15 cellular contexts compared by ENCODE assay signal in the genomic region with DNA sequence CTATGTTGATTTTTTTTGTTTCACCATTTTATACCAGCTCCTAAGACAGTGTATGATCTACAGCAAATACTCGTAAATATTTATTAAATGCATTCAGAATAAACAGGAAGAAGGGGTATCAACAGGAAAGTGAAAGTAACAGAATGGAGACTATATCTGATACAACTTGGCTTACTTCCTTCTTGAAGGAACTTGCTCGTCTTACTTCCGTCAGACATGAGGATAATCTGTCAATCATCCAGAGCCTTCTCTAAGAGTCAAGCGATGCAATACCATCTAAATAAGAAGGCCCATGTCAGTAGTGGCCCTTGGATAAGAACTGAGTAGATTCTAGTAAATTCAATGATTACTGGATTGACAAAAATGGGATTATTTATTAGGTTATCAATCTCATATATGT.
DNase-seq lines count a peak whose midpoint lies in the region; ATAC-seq, FAIRE-seq and TF ChIP-seq lines count a peak whose summit lies in the region.
"Had no signal": no experiment of that assay in that cellular context is flagged by ENCODE, and none has a peak within 500 bp of the region (broad histone marks: within the 10 kb centered on the region; RNA-seq: fewer than 3 reads in every experiment).

No MANE protein-coding gene starts in this region.

- H3K27ac Mint-ChIP-seq in activated T-cell treated with anti-CD3 and anti-CD28 coated beads, Interleukin-2, amount 50 U/mL, for 24 hours: peak overlapping the region; percentile 50
- H3K27ac Mint-ChIP-seq: H9 had no signal

- H3K27ac ChIP-seq in SK-N-MC: peak overlapping the region; percentile 1; the same call in 1 of the 2 replicates
- H3K27ac ChIP-seq in GM12878 (ENCODE audit: control insufficient read depth, insufficient read depth): no peak overlapping the region
- H3K27ac ChIP-seq in small intestine (ENCODE audit: low read depth in 1 of 2, low read length in 1 of 2): no peak overlapping the region

- whole genome bisulfite sequencing in GM12878 (ENCODE audit: insufficient coverage, insufficient replicate concordance, low lambda C conversion rate, missing lambda C conversion rate): 91% methylated on average over 4 of the region's 4 CpGs
- 40 to 49% (median 48%) methylated on average over 4 of the region's 4 CpGs for WGBS in small intestine, 3 donors

- RAD21 ChIA-PET in GM12878 (lab: Charles Lee; ENCODE audit: unreplicated experiment): interaction anchor here (0.8 to 2.7 kb wide), 6 partner anchors 23 to 138 kb away, joined by 3 to 9 read pairs (median 6); no protein-coding TSS in a partner anchor

- H3K4me3 ChIP-seq in SK-N-MC (no peak overlapping the region), GM12878 (no peak overlapping the region), small intestine (ENCODE audit: low read depth in 1 of 2, low read length in 2 of 2) (no peak overlapping the region)
- H3K4me3 ChIP-seq: ascending aorta, skin epidermis, testis had no signal

- peaks cover 88% of the 10 kb centered on the region for H3K36me3 Mint-ChIP-seq in activated T-cell treated with anti-CD3 and anti-CD28 coated beads, Interleukin-2, amount 50 U/mL, for 24 hours (ENCODE audit: low read depth)

- H3K9me3 Mint-ChIP-seq in activated T-cell treated with anti-CD3 and anti-CD28 coated beads, Interleukin-2, amount 50 U/mL, for 24 hours: peaks cover 17% of the 10 kb centered on the region

- H3K4me1 Mint-ChIP-seq in activated T-cell treated with anti-CD3 and anti-CD28 coated beads, Interleukin-2, amount 50 U/mL, for 24 hours (ENCODE audit: low read depth): peaks cover 80% of the 10 kb centered on the region

- H3K4me3 Mint-ChIP-seq in activated T-cell treated with anti-CD3 and anti-CD28 coated beads, Interleukin-2, amount 50 U/mL, for 24 hours: no peak overlapping the region
- H3K4me3 Mint-ChIP-seq: H9 had no signal

- no peak for TF ChIP-seq CTCF in GM12878 (IDR thresholded peaks at IDR 0.05 in 2 of 3, conservative IDR thresholded peaks at IDR 0.05 in 1 of 3; ENCODE audit: control insufficient read depth in 2 of 3, extremely low read depth in 1 of 3, insufficient read depth in 1 of 3, low read depth in 3 of 3, low read length in 3 of 3)

- no peaks in the 10 kb centered on the region for H3K9me3 ChIP-seq in SK-N-MC (ENCODE audit: low read depth, low read length)
- peaks cover 4% of the 10 kb centered on the region; the same call in 2 of the 3 replicates for H3K9me3 ChIP-seq in GM12878 (replicated peaks; ENCODE audit: control insufficient read depth, insufficient read depth, low read length)
- H3K9me3 ChIP-seq in small intestine (ENCODE audit: control insufficient read depth, low read depth): no peaks in the 10 kb centered on the region
- H3K9me3 ChIP-seq: ascending aorta, testis had no signal

- H3K9ac ChIP-seq in SK-N-MC (ENCODE audit: insufficient read length) (no peak overlapping the region), GM12878 (ENCODE audit: control insufficient read depth, insufficient read depth, low read length) (no peak overlapping the region)

- H2AFZ ChIP-seq in GM12878 (ENCODE audit: control insufficient read depth, low read depth, low read length): no peak overlapping the region

- in situ Hi-C loops in GM12878 (cut with MboI): no loop called here

- TF ChIP-seq POLR2A in GM12878 (IDR thresholded peaks at IDR 0.05; ENCODE audit: low read depth, low read length): no peak

- H3K27me3 ChIP-seq in GM12878 (replicated peaks in 1 of 2; ENCODE audit: control insufficient read depth in 2 of 2, insufficient read depth in 2 of 2, low read length in 1 of 2): no peaks in the 10 kb centered on the region
- no peaks in the 10 kb centered on the region for H3K27me3 ChIP-seq in small intestine (ENCODE audit: control insufficient read depth in 2 of 2, insufficient read depth in 2 of 2, low read length in 2 of 2)
- H3K27me3 ChIP-seq: ascending aorta, testis had no signal

- POLR2A ChIA-PET in GM12878 (lab: Charles Lee): interaction anchor here (0.6 to 2.5 kb wide), 3 partner anchors 9 to 154 kb away, joined by 4 to 6 read pairs (median 5); no protein-coding TSS in a partner anchor

- peaks cover 4% of the 10 kb centered on the region for H3K79me2 ChIP-seq in GM12878 (ENCODE audit: control insufficient read depth, insufficient read depth, low read length)

- FAIRE-seq in GM12878 (lab: Jason Lieb, UNC): peak; percentile 66
- no peak for FAIRE-seq in small intestine (lab: Jason Lieb, UNC)

- no peaks in the 10 kb centered on the region for H3K27me3 Mint-ChIP-seq in activated T-cell treated with anti-CD3 and anti-CD28 coated beads, Interleukin-2, amount 50 U/mL, for 24 hours

- no peak for TF ChIP-seq EP300 in GM12878 (IDR thresholded peaks at IDR 0.05; ENCODE audit: borderline replicate concordance in 1 of 2, control insufficient read depth in 1 of 2, low read depth in 2 of 2, low read length in 2 of 2)

- TF ChIP-seq RAD21 in GM12878 (IDR thresholded peaks at IDR 0.05; ENCODE audit: insufficient read depth, low read depth, low read length): no peak

- no peaks in the 10 kb centered on the region for H3K36me3 ChIP-seq in SK-N-MC (ENCODE audit: insufficient read depth, low read length)
- peaks cover 3 to 4% of the 10 kb centered on the region in 2 experiments; a peak in 3 of 4 replicates for H3K36me3 ChIP-seq in GM12878 (ENCODE audit: control insufficient read depth in 2 of 2, insufficient read depth in 2 of 2, low read length in 1 of 2)
- no peaks in the 10 kb centered on the region for H3K36me3 ChIP-seq in small intestine (ENCODE audit: control insufficient read depth in 2 of 2, insufficient read depth in 2 of 2, low read length in 2 of 2)
- H3K36me3 ChIP-seq: ascending aorta had no signal

- ATAC-seq in GM12878 (no peak), GM19455 (IDR thresholded peaks at IDR 0.05; ENCODE audit: unreplicated experiment) (no peak)

- no peak overlapping the region for H3K4me2 ChIP-seq in GM12878 (ENCODE audit: control insufficient read depth, insufficient read depth)

- no peaks in the 10 kb centered on the region for H3K4me1 ChIP-seq in GM12878 (ENCODE audit: control insufficient read depth, insufficient read depth, low read length)
- H3K4me1 ChIP-seq in small intestine (ENCODE audit: control insufficient read depth in 2 of 2, insufficient read depth in 1 of 2, low read depth in 1 of 2, low read length in 1 of 2): peaks cover 0 to 2% of the 10 kb centered on the region in 2 donors
- H3K4me1 ChIP-seq: testis had no signal

- SMC1A ChIA-PET in GM12878 (lab: Charles Lee; ENCODE audit: uncharacterized antibody, unreplicated experiment): interaction anchor here (0.5 to 18.9 kb wide), 13 partner anchors 9 to 129 kb away, joined by 3 to 282 read pairs (median 9); no protein-coding TSS in a partner anchor

- no TSS peak for BruUV-seq in GM12878 (replicated peaks; lab: Mats Ljungman, UMichigan)

- no peaks in the 10 kb centered on the region for H4K20me1 ChIP-seq in GM12878 (ENCODE audit: control insufficient read depth, insufficient read depth)

- CTCF ChIA-PET in GM12878 (lab: Yijun Ruan, JAX): interaction anchor here (1.6 to 2.1 kb wide), 4 partner anchors 9 to 130 kb away, joined by 5 to 6 read pairs (median 6); no protein-coding TSS in a partner anchor

- intact Hi-C loops in GM12878 (cut with micrococcal nuclease; ENCODE audit: unreplicated experiment): no loop called here

- no peak for DNase-seq in activated T-cell treated with anti-CD3 and anti-CD28 coated beads, Interleukin-2, amount 50 U/mL, for 24 hours
- DNase-seq in activated T-cell treated with anti-CD3 and anti-CD28 coated beads, Interleukin-2, amount 50 U/mL, for 48 hours: no peak
- no peak for DNase-seq in SK-N-MC (ENCODE audit: low read depth, low spot score)
- no peak for DNase-seq in GM12878 (ENCODE audit: low read depth, low spot score)
- DNase-seq in small intestine: peak; percentile 34
- DNase-seq in midbrain (lab: John Stamatoyannopoulos, UW): no peak
- DNase-seq in glomerular visceral epithelial cell (ENCODE audit: extremely low spot score): no peak
- DNase-seq: H9, Kasumi-1, NCI-H2081, NCI-H526 treated with DMSO at 0.1 percent for 48 hours, testis had no signal

TF ChIP-seq in GM12878, 131 proteins besides CTCF, POLR2A, EP300 and RAD21 (continues in another document):
- TF ChIP-seq SIX5 (IDR thresholded peaks at IDR 0.05; ENCODE audit: low read depth, low read length, severe bottlenecking) (no peak), YY1 (IDR thresholded peaks at IDR 0.05; ENCODE audit: low read depth, low read length) (no peak)
- TF ChIP-seq, protein P1, sequence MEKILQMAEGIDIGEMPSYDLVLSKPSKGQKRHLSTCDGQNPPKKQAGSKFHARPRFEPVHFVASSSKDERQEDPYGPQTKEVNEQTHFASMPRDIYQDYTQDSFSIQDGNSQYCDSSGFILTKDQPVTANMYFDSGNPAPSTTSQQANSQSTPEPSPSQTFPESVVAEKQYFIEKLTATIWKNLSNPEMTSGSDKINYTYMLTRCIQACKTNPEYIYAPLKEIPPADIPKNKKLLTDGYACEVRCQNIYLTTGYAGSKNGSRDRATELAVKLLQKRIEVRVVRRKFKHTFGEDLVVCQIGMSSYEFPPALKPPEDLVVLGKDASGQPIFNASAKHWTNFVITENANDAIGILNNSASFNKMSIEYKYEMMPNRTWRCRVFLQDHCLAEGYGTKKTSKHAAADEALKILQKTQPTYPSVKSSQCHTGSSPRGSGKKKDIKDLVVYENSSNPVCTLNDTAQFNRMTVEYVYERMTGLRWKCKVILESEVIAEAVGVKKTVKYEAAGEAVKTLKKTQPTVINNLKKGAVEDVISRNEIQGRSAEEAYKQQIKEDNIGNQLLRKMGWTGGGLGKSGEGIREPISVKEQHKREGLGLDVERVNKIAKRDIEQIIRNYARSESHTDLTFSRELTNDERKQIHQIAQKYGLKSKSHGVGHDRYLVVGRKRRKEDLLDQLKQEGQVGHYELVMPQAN (conservative IDR thresholded peaks at IDR 0.05): no peak
